ENCODE assay signal across 28 cellular contexts in genomic region chr4:17546222-17546621, GRCh38. TPM values are rescaled to one million over a fixed set of nuclear protein-coding genes. Genes with fewer than 3 reads are reported as not detected.
"Had no signal": no experiment of that assay in that cellular context is flagged by ENCODE, and none has a peak within 500 bp of the region (broad histone marks: within the 10 kb centered on the region; RNA-seq: fewer than 3 reads in every experiment).

No MANE protein-coding gene starts in this region.

- H3K9me3 ChIP-seq: MG63 had no signal

- H3K27me3 ChIP-seq: MG63 had no signal

- DNase-seq: activated CD4-positive, alpha-beta memory T cell treated with anti-CD3 and anti-CD28 coated beads, Interleukin-2, amount 10 ng/mL, durations not matched to agents 7 days and 5 days; activated CD4-positive, alpha-beta T cell treated with anti-CD3 and anti-CD28 coated beads for 36 hours; activated CD4-positive, alpha-beta T cell treated with anti-CD3 and anti-CD28 coated beads, Interleukin-2, amount 50 U/mL, for 1 hour; activated gamma-delta T cell treated with Interleukin-2 at 50 U/mL for 16 hours; activated naive CD4-positive, alpha-beta T cell treated with anti-CD3 and anti-CD28 coated beads, Interleukin-2, amount 10 ng/mL, durations not matched to agents 7 days and 5 days; activated naive CD8-positive, alpha-beta T cell treated with anti-CD3 and anti-CD28 coated beads for 36 hours; activated T-cell treated with anti-CD3 and anti-CD28 coated beads for 4 hours; activated T-cell treated with anti-CD3 and anti-CD28 coated beads, Interleukin-2, amount 50 U/mL, for 48 hours; anterior cingulate cortex; MG63; MV-4-11; NCI-H1092 treated with DMSO at 0.1 percent for 48 hours; NCI-H1417 treated with DMSO at 0.1 percent for 48 hours; NCI-H1694; NCI-H2029; NCI-H2107; NCI-H2171 treated with DMSO at 0.1 percent for 48 hours; NCI-H510A; NCI-H526 treated with DMSO at 0.1 percent for 48 hours; NCI-H82; PC-3; SHP77 treated with DMSO at 0.1 percent for 48 hours had no signal

- H3K36me3 ChIP-seq: MG63 had no signal

- H3K4me3 ChIP-seq: MG63 had no signal

RNA-seq across cellular contexts. Expression of gene CLRN2, which starts 31.3 kb away (rescaled TPM):
- total RNA-seq: activated CD4-positive, alpha-beta memory T cell treated with anti-CD3 and anti-CD28 coated beads, Interleukin-2, amount 10 ng/mL, durations not matched to agents 7 days and 5 days; activated CD4-positive, alpha-beta T cell treated with anti-CD3 and anti-CD28 coated beads for 36 hours; activated CD8-positive, alpha-beta memory T cell treated with anti-CD3 and anti-CD28 coated beads for 36 hours; activated naive CD8-positive, alpha-beta T cell treated with anti-CD3 and anti-CD28 coated beads for 36 hours; activated T-helper 17 cell treated with anti-CD3 and anti-CD28 coated beads, Interleukin-2, amount 50 U/mL, for 72 hours; cardiac septum; PC-3; SK-MEL-5 had no signal
- polyA plus RNA-seq: adipose tissue, IgD-negative memory B cell had no signal
